ENCODE assay signal across 11 cellular contexts in genomic region chr18:5066380-5066977, GRCh38.
A peak's percentile ranks its signal among the peaks of the same experiment; 100 is the strongest.
DNase-seq lines count a peak whose midpoint lies in the region; ATAC-seq and TF ChIP-seq lines count a peak whose summit lies in the region.
"Had no signal": no experiment of that assay in that cellular context is flagged by ENCODE, and none has a peak within 500 bp of the region (broad histone marks: within the 10 kb centered on the region; RNA-seq: fewer than 3 reads in every experiment).

No MANE protein-coding gene starts in this region.

- no peak overlapping the region for H3K9ac ChIP-seq in NT2/D1 (ENCODE audit: insufficient read length, low read depth)
- no peak overlapping the region for H3K9ac ChIP-seq in trophoblast cell (ENCODE audit: low read length)

- H3K36me3 Mint-ChIP-seq in CD14-positive monocyte = no peaks in the 10 kb centered on the region
- H3K36me3 Mint-ChIP-seq: activated naive CD4-positive, alpha-beta T cell treated with anti-CD3 and anti-CD28 coated beads, Interleukin-2, amount 50 U/mL, for 24 hours had no signal

- no peak overlapping the region for H3K23ac ChIP-seq in trophoblast cell (ENCODE audit: low read length)

- no peak overlapping the region for H4K8ac ChIP-seq in trophoblast cell (ENCODE audit: low read depth, low read length)

- H3K9me3 Mint-ChIP-seq in CD14-positive monocyte = no peaks in the 10 kb centered on the region
- H3K9me3 Mint-ChIP-seq: activated naive CD4-positive, alpha-beta T cell treated with anti-CD3 and anti-CD28 coated beads, Interleukin-2, amount 50 U/mL, for 24 hours had no signal

- H3K27me3 ChIP-seq in NT2/D1 (ENCODE audit: insufficient read depth, insufficient read length) (no peaks in the 10 kb centered on the region), hepatocyte (no peaks in the 10 kb centered on the region), trophoblast cell (ENCODE audit: insufficient read depth, low read length) (no peaks in the 10 kb centered on the region)
- H3K27me3 ChIP-seq: SJSA1, thyroid gland had no signal

- H4K12ac ChIP-seq in trophoblast cell (ENCODE audit: low read depth, low read length) = no peak overlapping the region

- H4K20me1 ChIP-seq in hepatocyte (ENCODE audit: insufficient read depth, poor library complexity, severe bottlenecking) = no peaks in the 10 kb centered on the region

- no peaks in the 10 kb centered on the region for H3K4me1 Mint-ChIP-seq in CD14-positive monocyte
- H3K4me1 Mint-ChIP-seq: activated naive CD4-positive, alpha-beta T cell treated with anti-CD3 and anti-CD28 coated beads, Interleukin-2, amount 50 U/mL, for 24 hours had no signal

- no peak overlapping the region for H2BK12ac ChIP-seq in trophoblast cell (ENCODE audit: low read length)

- H3K79me2 ChIP-seq in hepatocyte (no peaks in the 10 kb centered on the region), trophoblast cell (ENCODE audit: control insufficient read depth, insufficient read depth, low read length, poor library complexity) (no peaks in the 10 kb centered on the region)

- H3K9me3 ChIP-seq in NT2/D1 (ENCODE audit: insufficient read depth, low read length) = no peaks in the 10 kb centered on the region
- H3K9me3 ChIP-seq in hepatocyte (ENCODE audit: low read depth) = no peaks in the 10 kb centered on the region
- H3K9me3 ChIP-seq in trophoblast cell (ENCODE audit: insufficient read depth, low read depth, low read length) = no peaks in the 10 kb centered on the region
- H3K9me3 ChIP-seq: SJSA1, thyroid gland had no signal

- no peak overlapping the region for H2AFZ ChIP-seq in hepatocyte
- no peak overlapping the region for H2AFZ ChIP-seq in trophoblast cell (ENCODE audit: insufficient read depth, low read length, poor library complexity)

- no peaks in the 10 kb centered on the region for H3K4me1 ChIP-seq in NT2/D1 (ENCODE audit: insufficient read depth, insufficient read length)
- H3K4me1 ChIP-seq in hepatocyte (ENCODE audit: insufficient read depth) = no peaks in the 10 kb centered on the region
- H3K4me1 ChIP-seq in trophoblast cell (ENCODE audit: control insufficient read depth in 1 of 2, insufficient read depth in 2 of 2, low read length in 2 of 2) = no peaks in the 10 kb centered on the region
- H3K4me1 ChIP-seq: SJSA1, thyroid gland had no signal

- H3K79me1 ChIP-seq in trophoblast cell (ENCODE audit: low read length) = no peaks in the 10 kb centered on the region

- H3K36me3 ChIP-seq in NT2/D1 (ENCODE audit: insufficient read depth, insufficient read length, low read length) (no peaks in the 10 kb centered on the region), hepatocyte (replicated peaks; ENCODE audit: insufficient read depth, low read depth) (no peaks in the 10 kb centered on the region), trophoblast cell (ENCODE audit: control insufficient read depth in 1 of 2, insufficient read depth in 2 of 2, low read length in 2 of 2) (no peaks in the 10 kb centered on the region)
- H3K36me3 ChIP-seq: SJSA1, thyroid gland had no signal

- no peak overlapping the region for H3K18ac ChIP-seq in trophoblast cell (ENCODE audit: low read length)

- H3K27ac ChIP-seq in hepatocyte (no peak overlapping the region), trophoblast cell (ENCODE audit: low read depth, low read length) (no peak overlapping the region)
- H3K27ac ChIP-seq: SJSA1, thyroid gland had no signal

- no peak overlapping the region for H3K4ac ChIP-seq in trophoblast cell (ENCODE audit: low read depth, low read length)

- intact Hi-C loops in CD14-positive monocyte (cut with micrococcal nuclease) = no loop called here

- H2BK120ac ChIP-seq in trophoblast cell (ENCODE audit: insufficient read depth, low read length, poor library complexity) = no peak overlapping the region

- H3K4me3 Mint-ChIP-seq in CD14-positive monocyte = no peak overlapping the region
- H3K4me3 Mint-ChIP-seq: activated naive CD4-positive, alpha-beta T cell treated with anti-CD3 and anti-CD28 coated beads, Interleukin-2, amount 50 U/mL, for 24 hours had no signal

- H3K4me3 ChIP-seq in NT2/D1 (ENCODE audit: insufficient read length, low read depth) = no peak overlapping the region
- H3K4me3 ChIP-seq in hepatocyte = no peak overlapping the region
- H3K4me3 ChIP-seq in trophoblast cell (ENCODE audit: low read depth, low read length) = no peak overlapping the region
- H3K4me3 ChIP-seq: SJSA1, thyroid gland had no signal

- H4K91ac ChIP-seq in trophoblast cell (ENCODE audit: low read depth, low read length) = no peak overlapping the region

- no peak overlapping the region for H2AK5ac ChIP-seq in trophoblast cell (ENCODE audit: low read length)

- WGBS in hepatocyte (ENCODE audit: low lambda C conversion rate, missing lambda C conversion rate) = 98% methylated on average over 2 of the region's 2 CpGs
- WGBS in trophoblast cell (ENCODE audit: extremely low coverage, insufficient coverage, insufficient read length) = no CpG with 5 or more reads among the region's 2 CpGs

- H3K27me3 Mint-ChIP-seq in CD14-positive monocyte (ENCODE audit: low read depth in 3 of 3) = peaks cover 0 to 4% (median 2%) of the 10 kb centered on the region in 3 donors
- H3K27me3 Mint-ChIP-seq: activated naive CD4-positive, alpha-beta T cell treated with anti-CD3 and anti-CD28 coated beads, Interleukin-2, amount 50 U/mL, for 24 hours had no signal

- peak overlapping the region in 1 of 7 donors; percentile 38 for H3K27ac Mint-ChIP-seq in CD14-positive monocyte
- H3K27ac Mint-ChIP-seq: activated naive CD4-positive, alpha-beta T cell treated with anti-CD3 and anti-CD28 coated beads, Interleukin-2, amount 50 U/mL, for 24 hours had no signal

- TF ChIP-seq CTCF in CD14-positive monocyte (IDR thresholded peaks at IDR 0.05) = peak; percentile 57
- peak; percentile 71 for TF ChIP-seq CTCF in GM12874 (IDR thresholded peaks at IDR 0.05; ENCODE audit: insufficient read depth, low read depth, low read length)
- TF ChIP-seq CTCF in hepatocyte (IDR thresholded peaks at IDR 0.05; ENCODE audit: poor library complexity) = peak; percentile 24

- DNase-seq in CD14-positive monocyte (ENCODE audit: low spot score) (no peak), NT2/D1 (ENCODE audit: low read depth, low spot score) (peak; percentile 30), hepatocyte (ENCODE audit: low spot score) (peak; percentile 18), trophoblast cell (no peak), NCI-H2029 treated with DMSO at 0.1 percent for 48 hours (lab: John Stamatoyannopoulos, UW) (no peak), SHP77 (lab: John Stamatoyannopoulos, UW) (no peak)
- DNase-seq: thyroid gland had no signal

- H2BK5ac ChIP-seq in trophoblast cell (ENCODE audit: low read depth, low read length, poor library complexity) = no peak overlapping the region

- no peak for ATAC-seq in GM21786 (IDR thresholded peaks at IDR 0.05; ENCODE audit: unreplicated experiment)

- H3K14ac ChIP-seq in trophoblast cell (ENCODE audit: low read length) = no peak overlapping the region

- no peaks in the 10 kb centered on the region for H3K9me2 ChIP-seq in hepatocyte (replicated peaks; ENCODE audit: insufficient read depth)

- H3K4me2 ChIP-seq in hepatocyte = no peak overlapping the region
- H3K4me2 ChIP-seq in trophoblast cell (ENCODE audit: low read length) = no peak overlapping the region

Comparison
In these comparisons a context has a peak if more than half of its experiments do, and no peak if none do; other contexts are left out.
1. DNase-seq: peak in NT2/D1 (single experiment) and hepatocyte (single experiment); none in CD14-positive monocyte (single experiment), trophoblast cell (0 of 2), NCI-H2029 treated with DMSO at 0.1 percent for 48 hours (single experiment) and SHP77 (0 of 2).
2. Peak in every context shown above with its lines, with median percentiles within 50 percentile points of each other: CTCF ChIP-seq.